8 cellular contexts compared by ENCODE assay signal in the genomic region with DNA sequence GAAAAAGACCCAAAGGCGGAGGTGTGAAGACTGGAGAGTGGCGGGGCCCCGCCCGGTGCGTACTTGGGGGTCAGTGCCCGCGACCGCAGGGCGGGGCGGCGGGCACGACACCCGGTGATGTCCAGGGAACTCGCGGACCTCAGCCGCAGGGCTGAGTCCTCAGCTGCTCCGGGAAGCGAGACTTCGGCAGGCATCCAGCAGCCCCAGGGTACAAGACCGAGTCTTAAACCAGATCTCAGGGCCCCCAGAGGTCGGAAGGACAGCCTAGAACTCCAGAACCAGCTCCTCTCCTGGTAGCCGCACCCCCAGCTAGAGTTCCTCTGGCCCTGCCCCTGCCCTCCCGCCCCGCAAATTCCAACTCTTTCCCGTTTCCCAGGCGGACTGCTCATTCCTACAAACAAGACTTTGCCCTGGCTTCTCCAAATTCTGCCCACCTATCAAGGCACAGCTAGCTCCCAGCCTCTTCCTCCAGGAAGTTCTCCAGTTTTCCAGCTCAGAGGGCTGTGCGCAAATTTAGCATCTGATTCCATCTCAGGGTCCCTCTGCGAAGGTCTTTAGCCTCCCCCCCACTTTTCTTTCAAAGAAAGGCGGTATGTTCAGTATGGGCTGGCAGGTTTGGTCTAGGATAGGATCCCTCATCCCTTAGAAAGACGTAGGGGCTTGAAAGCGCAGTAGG. TPM values are rescaled to one million over a fixed set of nuclear protein-coding genes. Genes with fewer than 3 reads are reported as not detected.
DNase-seq lines count a peak whose midpoint lies in the region; ATAC-seq lines count a peak whose summit lies in the region.

No MANE protein-coding gene starts in this region.

- H3K27ac ChIP-seq in right cardiac atrium (ENCODE audit: low read length) (peak overlapping the region; percentile 13), skin epidermis (peak overlapping the region in 11 of 21 experiments; percentile 36 to 83 (median 73))

- H3K27me3 ChIP-seq in right cardiac atrium (ENCODE audit: control insufficient read depth, insufficient read depth) = no peaks in the 10 kb centered on the region

- ATAC-seq in Right ventricle myocardium inferior = peak; percentile 3
- ATAC-seq in right cardiac atrium = peak; percentile 4 to 9
- no peak for ATAC-seq in esophagus mucosa

- H3K4me1 ChIP-seq in right cardiac atrium (ENCODE audit: control insufficient read depth, insufficient read depth, low read length) = peaks cover 2% of the 10 kb centered on the region

- peaks cover 58% of the 10 kb centered on the region for H3K27me3 Mint-ChIP-seq in activated T-helper 2 cell treated with anti-CD3 and anti-CD28 coated beads, Interferon-gamma antibody, Interleukin-2, Interleukin-4, amounts not matched to agents 10 μg/mL and 5 μg/mL and 100 μg/mL, durations not matched to agents 14 hours and 24 hours and 36 hours (ENCODE audit: low read depth)

- peaks cover 20% of the 10 kb centered on the region for H3K4me1 Mint-ChIP-seq in activated T-helper 2 cell treated with anti-CD3 and anti-CD28 coated beads, Interferon-gamma antibody, Interleukin-2, Interleukin-4, amounts not matched to agents 10 μg/mL and 5 μg/mL and 100 μg/mL, durations not matched to agents 14 hours and 24 hours and 36 hours (ENCODE audit: low read depth)

- H3K36me3 Mint-ChIP-seq in activated T-helper 2 cell treated with anti-CD3 and anti-CD28 coated beads, Interferon-gamma antibody, Interleukin-2, Interleukin-4, amounts not matched to agents 10 μg/mL and 5 μg/mL and 100 μg/mL, durations not matched to agents 14 hours and 24 hours and 36 hours (ENCODE audit: low read depth) = no peaks in the 10 kb centered on the region

- no peaks in the 10 kb centered on the region for H3K9me3 Mint-ChIP-seq in activated T-helper 2 cell treated with anti-CD3 and anti-CD28 coated beads, Interferon-gamma antibody, Interleukin-2, Interleukin-4, amounts not matched to agents 10 μg/mL and 5 μg/mL and 100 μg/mL, durations not matched to agents 14 hours and 24 hours and 36 hours

- H3K4me3 Mint-ChIP-seq in activated T-helper 2 cell treated with anti-CD3 and anti-CD28 coated beads, Interferon-gamma antibody, Interleukin-2, Interleukin-4, amounts not matched to agents 10 μg/mL and 5 μg/mL and 100 μg/mL, durations not matched to agents 14 hours and 24 hours and 36 hours (ENCODE audit: low read depth) = peak overlapping the region; percentile 81

- 3% methylated on average over 31 of the region's 31 CpGs for WGBS in right cardiac atrium

- peak overlapping the region; percentile 65 for H3K4me3 ChIP-seq in right cardiac atrium (ENCODE audit: low read length)
- H3K4me3 ChIP-seq in skin epidermis = peak overlapping the region; percentile 16 to 53 (median 47)

- H3K9me3 ChIP-seq in right cardiac atrium (ENCODE audit: control insufficient read depth, low read length) = no peaks in the 10 kb centered on the region

- DNase-seq in Right ventricle myocardium inferior (ENCODE audit: missing footprints) = no peak
- no peak for DNase-seq in cardiac septum (ENCODE audit: low spot score)
- DNase-seq in activated T-helper 2 cell treated with anti-CD3 and anti-CD28 coated beads, Interferon-gamma antibody, Interleukin-2, Interleukin-4, amounts not matched to agents 10 μg/mL and 5 μg/mL and 100 μg/mL, durations not matched to agents 14 hours and 24 hours and 36 hours (ENCODE audit: low spot score) = no peak
- DNase-seq in right cardiac atrium = peak; percentile 21 to 70 (median 66)
- DNase-seq in NCI-H2227 treated with DMSO at 0.1 percent for 48 hours (lab: John Stamatoyannopoulos, UW) = no peak
- DNase-seq in NOMO-1 (lab: John Stamatoyannopoulos, UW; ENCODE audit: unreplicated experiment in 2 of 2) = no peak

- no peak overlapping the region for H3K27ac Mint-ChIP-seq in activated T-helper 2 cell treated with anti-CD3 and anti-CD28 coated beads, Interferon-gamma antibody, Interleukin-2, Interleukin-4, amounts not matched to agents 10 μg/mL and 5 μg/mL and 100 μg/mL, durations not matched to agents 14 hours and 24 hours and 36 hours

- intact Hi-C loops in Right ventricle myocardium inferior (cut with DNase I) = loop anchor here (5.0 kb wide), 3 partner anchors 184 to 404 kb away; no protein-coding TSS in a partner anchor
- intact Hi-C loops in cardiac septum (cut with DNase I) = loop anchor here (5.0 kb wide), 3 partner anchors 36 to 284 kb away; a partner anchor contains a TSS
- intact Hi-C loops in activated T-helper 2 cell treated with anti-CD3 and anti-CD28 coated beads, Interferon-gamma antibody, Interleukin-2, Interleukin-4, amounts not matched to agents 10 μg/mL and 5 μg/mL and 100 μg/mL, durations not matched to agents 14 hours and 24 hours and 36 hours (cut with micrococcal nuclease) = loop anchor here (1.0 kb wide), 1 partner anchor 63 kb away; no protein-coding TSS in a partner anchor
- intact Hi-C loops in right cardiac atrium (cut with DNase I) = loop anchor here in 2 of 4 donors (5.0 kb wide), 2 partner anchors 184 to 284 kb away; no protein-coding TSS in a partner anchor

RNA-seq across cellular contexts. Expression of a gene that starts 26.0 kb away (rescaled TPM):
- total RNA-seq in Right ventricle myocardium inferior (not detected), cardiac septum (not detected), right cardiac atrium (not detected), esophagus mucosa (not detected)
- total RNA-seq in activated T-helper 2 cell treated with anti-CD3 and anti-CD28 coated beads, Interferon-gamma antibody, Interleukin-2, Interleukin-4, amounts not matched to agents 10 μg/mL and 5 μg/mL and 100 μg/mL, durations not matched to agents 14 hours and 24 hours and 36 hours = not detected in 2 replicates
- not detected for polyA plus RNA-seq in right cardiac atrium

RNA-seq across cellular contexts. Expression of a gene that starts 37.7 kb away (rescaled TPM):
- total RNA-seq in Right ventricle myocardium inferior (16.8 TPM), cardiac septum (24.7 TPM), right cardiac atrium (10 to 100 TPM; 13.3 to 15.3 (median 14.1) TPM), esophagus mucosa (11.7 TPM)
- total RNA-seq in activated T-helper 2 cell treated with anti-CD3 and anti-CD28 coated beads, Interferon-gamma antibody, Interleukin-2, Interleukin-4, amounts not matched to agents 10 μg/mL and 5 μg/mL and 100 μg/mL, durations not matched to agents 14 hours and 24 hours and 36 hours = 48.7 and 51.4 TPM in 2 replicates
- polyA plus RNA-seq in right cardiac atrium = 12.9 TPM

RNA-seq across cellular contexts. Expression of a gene that starts 56.7 kb away (rescaled TPM):
- 88.3 TPM for total RNA-seq in Right ventricle myocardium inferior
- 85.8 TPM for total RNA-seq in cardiac septum
- 10.5 and 11.4 TPM in 2 replicates for total RNA-seq in activated T-helper 2 cell treated with anti-CD3 and anti-CD28 coated beads, Interferon-gamma antibody, Interleukin-2, Interleukin-4, amounts not matched to agents 10 μg/mL and 5 μg/mL and 100 μg/mL, durations not matched to agents 14 hours and 24 hours and 36 hours
- total RNA-seq in right cardiac atrium = 10 to 100 TPM; 73.7 to 91.3 (median 82.5) TPM
- 134 TPM for polyA plus RNA-seq in right cardiac atrium
- total RNA-seq in esophagus mucosa = 19.0 TPM

RNA-seq across cellular contexts. Expression of a gene that starts 57.8 kb away (rescaled TPM):
- total RNA-seq in Right ventricle myocardium inferior (212 TPM), cardiac septum (186 TPM), right cardiac atrium (100 to 1,000 TPM; 190 to 226 (median 213) TPM), esophagus mucosa (253 TPM)
- total RNA-seq in activated T-helper 2 cell treated with anti-CD3 and anti-CD28 coated beads, Interferon-gamma antibody, Interleukin-2, Interleukin-4, amounts not matched to agents 10 μg/mL and 5 μg/mL and 100 μg/mL, durations not matched to agents 14 hours and 24 hours and 36 hours = 562 and 584 TPM in 2 replicates
- polyA plus RNA-seq in right cardiac atrium = 210 TPM

Comparison
In these comparisons a context has a peak if more than half of its experiments do, and no peak if none do; other contexts are left out.
1. DNase-seq: peak in right cardiac atrium (3 of 3); none in Right ventricle myocardium inferior (single experiment), cardiac septum (single experiment), activated T-helper 2 cell treated with anti-CD3 and anti-CD28 coated beads, Interferon-gamma antibody, Interleukin-2, Interleukin-4, amounts not matched to agents 10 μg/mL and 5 μg/mL and 100 μg/mL, durations not matched to agents 14 hours and 24 hours and 36 hours (single experiment), NCI-H2227 treated with DMSO at 0.1 percent for 48 hours (single experiment) and NOMO-1 (0 of 2).